In the genomic region with DNA sequence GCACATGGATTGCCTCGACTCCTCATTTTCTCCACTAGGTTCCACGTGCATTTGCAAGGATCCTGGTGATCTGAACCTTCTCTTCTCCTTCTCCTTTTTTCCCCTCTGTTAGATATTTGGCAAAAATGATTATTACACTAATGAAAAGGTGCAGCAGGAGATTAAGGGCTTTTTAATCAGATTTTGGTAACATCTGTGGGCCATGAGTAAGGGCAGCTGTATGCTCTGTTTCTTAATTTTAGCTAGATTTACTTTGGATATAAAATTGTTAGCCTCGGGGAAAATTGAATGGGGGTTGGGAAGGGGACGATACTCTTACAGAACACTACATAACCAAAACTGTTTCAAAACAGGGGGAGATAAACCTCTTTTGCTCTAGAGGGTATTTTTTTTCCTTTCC, we compare ENCODE assay signal across 11 cellular contexts.
DNase-seq lines count a peak whose midpoint lies in the region; ATAC-seq and TF ChIP-seq lines count a peak whose summit lies in the region.
"Had no signal": no experiment of that assay in that cellular context is flagged by ENCODE, and none has a peak within 500 bp of the region (broad histone marks: within the 10 kb centered on the region; RNA-seq: fewer than 3 reads in every experiment).

No MANE protein-coding gene starts in this region.

- DNase-seq in SK-N-SH = peak; percentile 66
- peak; percentile 37 for DNase-seq in esophagus muscularis mucosa (ENCODE audit: extremely low spot score)
- no peak for DNase-seq in testis
- no peak for DNase-seq in cortex of kidney (lab: John Stamatoyannopoulos, UW)
- DNase-seq: AML-193; Caco-2; CD8-positive, alpha-beta memory T cell; H9; KBM-7 had no signal

- H3K9me3 ChIP-seq in BLaER1 (no peaks in the 10 kb centered on the region), SK-N-SH (peaks cover 6% of the 10 kb centered on the region; the same call in 1 of the 2 replicates), esophagus muscularis mucosa (no peaks in the 10 kb centered on the region), testis (no peaks in the 10 kb centered on the region)
- H3K9me3 ChIP-seq: Caco-2 had no signal

- POLR2A ChIA-PET in SK-N-SH (lab: Yijun Ruan, JAX) = no interaction called here

- no peaks in the 10 kb centered on the region for H3K79me2 ChIP-seq in SK-N-SH (ENCODE audit: insufficient read depth)

- TF ChIP-seq POLR2A in esophagus muscularis mucosa (IDR thresholded peaks at IDR 0.05; ENCODE audit: low read depth) (no peak), testis (IDR thresholded peaks at IDR 0.05) (no peak)

- H3F3A ChIP-seq in SK-N-SH (replicated peaks; ENCODE audit: insufficient read depth) = no peaks in the 10 kb centered on the region

- H3K9ac ChIP-seq in BLaER1 (no peak overlapping the region), SK-N-SH (no peak overlapping the region)

- TF ChIP-seq CTCF in SK-N-SH (IDR thresholded peaks at IDR 0.05) = no peak
- TF ChIP-seq CTCF in esophagus muscularis mucosa (IDR thresholded peaks at IDR 0.05) = no peak
- TF ChIP-seq CTCF in testis (IDR thresholded peaks at IDR 0.05) = no peak

- no peaks in the 10 kb centered on the region for H3K36me3 ChIP-seq in BLaER1
- no peaks in the 10 kb centered on the region for H3K36me3 ChIP-seq in SK-N-SH (replicated peaks in 1 of 2; ENCODE audit: control insufficient read depth in 1 of 2, insufficient read depth in 2 of 2, low read length in 1 of 2)
- no peaks in the 10 kb centered on the region for H3K36me3 ChIP-seq in esophagus muscularis mucosa
- H3K36me3 ChIP-seq in testis (ENCODE audit: low read depth, missing control alignments) = no peaks in the 10 kb centered on the region

- no peaks in the 10 kb centered on the region for H3K9me2 ChIP-seq in SK-N-SH

- H3K27me3 ChIP-seq in BLaER1 (no peaks in the 10 kb centered on the region), SK-N-SH (ENCODE audit: insufficient read depth) (no peaks in the 10 kb centered on the region), esophagus muscularis mucosa (peaks cover 0 to 19% (median 0%) of the 10 kb centered on the region in 4 donors), testis (no peaks in the 10 kb centered on the region)

- intact Hi-C loops in esophagus muscularis mucosa (cut with DNase I) = no loop called here
- intact Hi-C loops in testis (cut with DNase I; ENCODE audit: low total_unique reads) = no loop called here

- H3K4me3 ChIP-seq in BLaER1 (no peak overlapping the region), SK-N-SH (ENCODE audit: low read depth in 2 of 2, low read length in 1 of 2) (no peak overlapping the region), esophagus muscularis mucosa (no peak overlapping the region), testis (no peak overlapping the region)

- H3K27ac ChIP-seq in BLaER1 (no peak overlapping the region), SK-N-SH (ENCODE audit: low read depth in 2 of 2, low read length in 1 of 2) (no peak overlapping the region), esophagus muscularis mucosa (replicated peaks in 1 of 4) (no peak overlapping the region), testis (no peak overlapping the region)

- H3K4me1 ChIP-seq in BLaER1 (peaks cover 17% of the 10 kb centered on the region), SK-N-SH (ENCODE audit: control insufficient read depth in 1 of 2, insufficient read depth in 2 of 2, low read depth in 1 of 2, low read length in 1 of 2) (peaks cover 0 to 5% of the 10 kb centered on the region in 2 experiments; a peak in 2 of 4 replicates), esophagus muscularis mucosa (no peaks in the 10 kb centered on the region), testis (no peaks in the 10 kb centered on the region)
- H3K4me1 ChIP-seq: Caco-2 had no signal

- ATAC-seq in GM21526 (IDR thresholded peaks at IDR 0.05; ENCODE audit: low FRiP score, unreplicated experiment) = no peak

- WGBS in SK-N-SH (ENCODE audit: low lambda C conversion rate) = under 1% methylated on average over 4 of the region's 4 CpGs
- WGBS in esophagus muscularis mucosa = 49% methylated on average over 4 of the region's 4 CpGs
- 46 to 52% methylated on average over 4 of the region's 4 CpGs for WGBS in testis, 2 donors

- CTCF ChIA-PET in SK-N-SH (lab: Yijun Ruan, JAX) = interaction anchor here (1.6 kb wide), 1 partner anchor 874 kb away, joined by 3 read pairs; no protein-coding TSS in a partner anchor

- no peaks in the 10 kb centered on the region for H4K20me1 ChIP-seq in BLaER1
- H4K20me1 ChIP-seq in SK-N-SH (ENCODE audit: insufficient read depth) = no peaks in the 10 kb centered on the region

- H3K4me2 ChIP-seq in BLaER1 = peak overlapping the region; percentile 51; the same call in 1 of the 2 replicates
- no peak overlapping the region for H3K4me2 ChIP-seq in SK-N-SH

- no peak for TF ChIP-seq RAD21 in SK-N-SH (IDR thresholded peaks at IDR 0.05; ENCODE audit: low read length)

- no peak overlapping the region for H2AFZ ChIP-seq in SK-N-SH (ENCODE audit: low read depth)

- TF ChIP-seq EP300 in SK-N-SH (IDR thresholded peaks at IDR 0.05; ENCODE audit: borderline replicate concordance in 1 of 2, low read depth in 1 of 2, low read length in 1 of 2) = peak in 1 of 2 experiments; percentile 74; a peak in 1 of 4 replicates
- no peak for TF ChIP-seq EP300 in esophagus muscularis mucosa (IDR thresholded peaks at IDR 0.05)

TF ChIP-seq in SK-N-SH, 30 proteins besides CTCF, POLR2A, EP300 and RAD21:
- TF ChIP-seq GATA2 (CRISPR knock-in tag; IDR thresholded peaks at IDR 0.05) (peak; percentile 85), MXI1 (IDR thresholded peaks at IDR 0.05; ENCODE audit: low read depth, low read length) (0 out of 2 replicates have a peak, but pooled peaks have one; percentile 25), CHD2 (IDR thresholded peaks at IDR 0.05; ENCODE audit: low read length, partially characterized antibody) (peak; percentile 43), RCOR1 (IDR thresholded peaks at IDR 0.05; ENCODE audit: low read length) (peak; percentile 90), ZBTB33 (IDR thresholded peaks at IDR 0.05; ENCODE audit: borderline replicate concordance, low read depth) (no peak)

Comparison
In these comparisons a context has a peak if more than half of its experiments do, and no peak if none do; other contexts are left out.
1. DNase-seq: peak in SK-N-SH (single experiment) and esophagus muscularis mucosa (single experiment); none in testis (single experiment) and cortex of kidney (single experiment).